ENCODE assay signal across 8 cellular contexts in the genomic region with DNA sequence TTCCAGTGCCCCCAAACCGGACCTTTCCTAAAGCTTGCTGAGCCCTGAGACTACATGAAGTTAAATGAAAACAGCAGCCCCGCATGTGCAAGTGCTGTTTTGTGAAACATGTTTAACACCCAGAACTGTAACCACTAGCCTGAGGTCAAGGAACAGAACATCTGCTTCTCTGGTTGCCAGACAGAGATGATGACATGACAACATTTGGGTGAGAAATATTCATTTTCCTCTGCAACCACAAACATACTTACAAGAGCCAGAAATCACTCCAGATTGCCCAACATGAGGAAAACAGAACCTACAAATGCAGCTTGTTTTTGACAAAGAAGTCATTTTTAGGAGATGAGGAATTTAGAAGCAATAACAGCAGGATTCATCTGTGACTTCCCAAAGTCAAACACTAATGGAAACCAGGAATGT.
DNase-seq lines count a peak whose midpoint lies in the region; ATAC-seq and TF ChIP-seq lines count a peak whose summit lies in the region.

No MANE protein-coding gene starts in this region.

- H3K27me3 Mint-ChIP-seq in HFFc6 (ENCODE audit: insufficient read depth): no peaks in the 10 kb centered on the region
- no peaks in the 10 kb centered on the region for H3K27me3 Mint-ChIP-seq in stimulated activated naive B cell treated with anti-CD40 and anti-IgM and Interleukin-4, amounts not matched to agents 10 μg/mL and 1 μg/mL and 100 μg/mL, for 72 hours
- no peaks in the 10 kb centered on the region for H3K27me3 Mint-ChIP-seq in WTC11 (ENCODE audit: low read depth)

- H3K36me3 Mint-ChIP-seq in HFFc6 (ENCODE audit: low read depth) (peaks cover 34% of the 10 kb centered on the region), WTC11 (peaks cover 66% of the 10 kb centered on the region)
- H3K36me3 Mint-ChIP-seq in stimulated activated naive B cell treated with anti-CD40 and anti-IgM and Interleukin-4, amounts not matched to agents 10 μg/mL and 1 μg/mL and 100 μg/mL, for 72 hours: peaks cover 2 to 24% of the 10 kb centered on the region in 2 donors

- POLR2A ChIA-PET in WTC11 (lab: Charles Lee): no interaction called here

- H3K27ac Mint-ChIP-seq in HFFc6 (peak overlapping the region; percentile 47), WTC11 (no peak overlapping the region)
- peak overlapping the region; percentile 42 for H3K27ac Mint-ChIP-seq in stimulated activated naive B cell treated with anti-CD40 and anti-IgM and Interleukin-4, amounts not matched to agents 10 μg/mL and 1 μg/mL and 100 μg/mL, for 72 hours

- H3K9me3 Mint-ChIP-seq in HFFc6 (no peaks in the 10 kb centered on the region), WTC11 (no peaks in the 10 kb centered on the region)
- H3K9me3 Mint-ChIP-seq in stimulated activated naive B cell treated with anti-CD40 and anti-IgM and Interleukin-4, amounts not matched to agents 10 μg/mL and 1 μg/mL and 100 μg/mL, for 72 hours: no peaks in the 10 kb centered on the region

- TF ChIP-seq CTCF in HFFc6 (IDR thresholded peaks at IDR 0.05): no peak
- TF ChIP-seq CTCF in WTC11 (IDR thresholded peaks at IDR 0.05): no peak

- no peak overlapping the region for H3K27ac ChIP-seq in substantia nigra (ENCODE audit: low read depth, low read length, poor library complexity, severe bottlenecking)

- peaks cover 36% of the 10 kb centered on the region for H3K4me1 Mint-ChIP-seq in HFFc6 (ENCODE audit: low read depth)
- peaks cover 16 to 22% of the 10 kb centered on the region in 2 donors for H3K4me1 Mint-ChIP-seq in stimulated activated naive B cell treated with anti-CD40 and anti-IgM and Interleukin-4, amounts not matched to agents 10 μg/mL and 1 μg/mL and 100 μg/mL, for 72 hours
- no peaks in the 10 kb centered on the region for H3K4me1 Mint-ChIP-seq in WTC11

- ATAC-seq in GM18520 (IDR thresholded peaks at IDR 0.05; ENCODE audit: unreplicated experiment) (peak; percentile 40), WTC11 (no peak)
- peak in 1 of 2 donors; percentile 15 for ATAC-seq in stimulated activated naive B cell treated with anti-CD40 and anti-IgM and Interleukin-4, amounts not matched to agents 10 μg/mL and 1 μg/mL and 100 μg/mL, for 72 hours (replicated peaks)

- H3K4me3 Mint-ChIP-seq in HFFc6: no peak overlapping the region
- no peak overlapping the region for H3K4me3 Mint-ChIP-seq in stimulated activated naive B cell treated with anti-CD40 and anti-IgM and Interleukin-4, amounts not matched to agents 10 μg/mL and 1 μg/mL and 100 μg/mL, for 72 hours
- no peak overlapping the region for H3K4me3 Mint-ChIP-seq in WTC11

- CTCF ChIA-PET in WTC11 (lab: Charles Lee): no interaction called here

- DNase-seq in HFFc6 (peak; percentile 69), NOMO-1 (lab: John Stamatoyannopoulos, UW; ENCODE audit: unreplicated experiment in 2 of 2) (peak; percentile 64 to 86), fibroblast of gingiva (ENCODE audit: low read depth) (peak; percentile 98), cerebellar cortex (ENCODE audit: low spot score) (no peak), WTC11 (ENCODE audit: low spot score) (no peak), substantia nigra (lab: John Stamatoyannopoulos, UW) (no peak)
- no peak for DNase-seq in stimulated activated naive B cell treated with anti-CD40 and anti-IgM and Interleukin-4, amounts not matched to agents 10 μg/mL and 1 μg/mL and 100 μg/mL, for 72 hours

TF ChIP-seq in WTC11, 78 proteins besides CTCF, POLR2A, EP300 and RAD21:
- TF ChIP-seq FOXP1 (CRISPR knock-in tag; IDR thresholded peaks at IDR 0.05; ENCODE audit: borderline replicate concordance) (no peak), GTF2I (CRISPR knock-in tag; conservative IDR thresholded peaks at IDR 0.05) (no peak), ZMAT4 (CRISPR knock-in tag; IDR thresholded peaks at IDR 0.05) (no peak), TEAD1 (CRISPR knock-in tag; IDR thresholded peaks at IDR 0.05) (no peak)
- TF ChIP-seq, protein P1, sequence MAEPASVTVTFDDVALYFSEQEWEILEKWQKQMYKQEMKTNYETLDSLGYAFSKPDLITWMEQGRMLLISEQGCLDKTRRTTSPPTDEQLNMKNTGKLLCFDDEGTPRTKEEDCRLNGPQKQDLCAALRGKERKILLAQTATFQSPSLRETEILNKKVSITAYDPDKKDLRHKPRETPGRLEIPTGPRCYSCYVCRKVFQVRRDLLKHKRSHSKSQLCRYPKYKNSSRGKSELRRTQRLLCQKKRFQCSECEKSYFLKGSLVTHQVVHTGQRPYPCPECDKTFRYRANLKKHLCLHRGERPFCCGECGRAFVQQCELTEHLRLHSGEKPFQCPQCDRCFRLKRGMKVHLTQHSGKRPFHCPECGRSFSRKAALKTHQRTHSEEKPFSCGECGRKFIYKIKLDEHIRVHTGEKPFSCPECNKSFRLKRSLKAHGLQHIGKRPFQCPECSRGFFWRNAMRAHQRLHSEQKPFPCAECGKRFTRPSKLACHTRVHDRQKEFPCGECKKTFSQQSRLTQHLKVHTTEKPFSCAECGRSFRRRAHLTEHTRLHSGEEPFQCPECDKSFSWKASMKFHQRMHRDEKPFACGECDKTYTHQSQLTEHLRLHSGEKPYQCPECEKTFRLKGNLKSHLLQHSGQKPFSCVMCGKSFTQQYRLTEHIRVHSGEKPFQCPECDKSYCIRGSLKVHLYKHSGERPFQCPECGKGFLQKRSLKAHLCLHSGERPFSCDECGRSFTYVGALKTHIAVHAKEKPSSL (CRISPR knock-in tag; conservative IDR thresholded peaks at IDR 0.05): no peak

Comparison
In these comparisons a context has a peak if more than half of its experiments do, and no peak if none do; other contexts are left out.
1. DNase-seq: peak in HFFc6 (single experiment), NOMO-1 (2 of 2) and fibroblast of gingiva (single experiment); none in stimulated activated naive B cell treated with anti-CD40 and anti-IgM and Interleukin-4, amounts not matched to agents 10 μg/mL and 1 μg/mL and 100 μg/mL, for 72 hours (single experiment), cerebellar cortex (single experiment), WTC11 (single experiment) and substantia nigra (0 of 49).